Comparison of ENCODE assay signal across 33 cellular contexts in the genomic region with DNA sequence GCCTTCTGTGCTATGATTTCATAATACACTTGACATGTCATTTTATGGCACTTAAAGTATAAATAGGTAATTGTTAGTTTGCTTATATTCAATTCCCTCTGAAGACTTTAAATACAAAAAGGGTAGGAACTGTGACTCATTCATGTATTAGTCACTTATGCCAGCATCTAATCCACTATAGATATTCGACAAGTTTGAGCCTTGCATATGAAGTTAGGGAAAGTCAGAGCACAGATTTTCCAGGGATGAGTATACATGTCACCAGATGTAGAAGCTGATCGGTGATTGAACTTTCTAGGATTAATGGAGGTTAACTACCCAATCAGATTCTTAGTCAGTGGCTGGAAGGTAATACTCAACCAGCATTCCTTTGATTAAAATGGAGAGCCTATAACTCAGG.
DNase-seq lines count a peak whose midpoint lies in the region; ATAC-seq and TF ChIP-seq lines count a peak whose summit lies in the region.
"Had no signal": no experiment of that assay in that cellular context is flagged by ENCODE, and none has a peak within 500 bp of the region (broad histone marks: within the 10 kb centered on the region; RNA-seq: fewer than 3 reads in every experiment).

No MANE protein-coding gene starts in this region.

- no peak for ATAC-seq in GM21447 (IDR thresholded peaks at IDR 0.05; ENCODE audit: unreplicated experiment)
- ATAC-seq: A549; activated CD8-positive, alpha-beta memory T cell treated with anti-CD3 and anti-CD28 coated beads, Interleukin-2, amount 10 ng/mL, durations not matched to agents 7 days and 5 days; activated T-cell treated with anti-CD3 and anti-CD28 coated beads, Interleukin-2, amount 50 U/mL, for 72 hours; CD8-positive, alpha-beta T cell; HCT116; right cardiac atrium; WTC11 had no signal

- no peaks in the 10 kb centered on the region for H3K9me3 ChIP-seq in right atrium auricular region
- H3K9me3 ChIP-seq: A549, adrenal gland, colonic mucosa, transverse colon had no signal

- no peaks in the 10 kb centered on the region for H3K36me3 ChIP-seq in right atrium auricular region
- H3K36me3 ChIP-seq: adrenal gland, colonic mucosa, spleen, transverse colon had no signal

- no peak overlapping the region for H3K4me3 Mint-ChIP-seq in progenitor cell of endocrine pancreas (ENCODE audit: low read depth)
- H3K4me3 Mint-ChIP-seq: activated CD8-positive, alpha-beta memory T cell treated with anti-CD3 and anti-CD28 coated beads, Interleukin-2, amount 10 ng/mL, durations not matched to agents 7 days and 5 days; activated T-cell treated with anti-CD3 and anti-CD28 coated beads, Interleukin-2, amount 50 U/mL, for 72 hours; CD8-positive, alpha-beta T cell; immature natural killer cell; nephron; WTC11 had no signal

- no peaks in the 10 kb centered on the region for H3K27me3 Mint-ChIP-seq in progenitor cell of endocrine pancreas
- H3K27me3 Mint-ChIP-seq: activated CD8-positive, alpha-beta memory T cell treated with anti-CD3 and anti-CD28 coated beads, Interleukin-2, amount 10 ng/mL, durations not matched to agents 7 days and 5 days had no signal

- peaks cover 6% of the 10 kb centered on the region for H3K9me3 Mint-ChIP-seq in progenitor cell of endocrine pancreas (ENCODE audit: low read depth)
- H3K9me3 Mint-ChIP-seq: nephron had no signal

- H3K4me1 ChIP-seq in right atrium auricular region, result no peaks in the 10 kb centered on the region
- H3K4me1 ChIP-seq: A549, adrenal gland, colonic mucosa, transverse colon had no signal

- no peak overlapping the region for H3K4me3 ChIP-seq in right atrium auricular region
- H3K4me3 ChIP-seq: A549, adrenal gland, colonic mucosa, spleen, transverse colon had no signal

- no peak overlapping the region for H3K27ac ChIP-seq in right atrium auricular region
- H3K27ac ChIP-seq: A549, adrenal gland, colonic mucosa, HL-60, spleen, transverse colon had no signal

- H3K4me1 Mint-ChIP-seq in progenitor cell of endocrine pancreas (ENCODE audit: low read depth), result peaks cover 20% of the 10 kb centered on the region
- H3K4me1 Mint-ChIP-seq: activated CD8-positive, alpha-beta memory T cell treated with anti-CD3 and anti-CD28 coated beads, Interleukin-2, amount 10 ng/mL, durations not matched to agents 7 days and 5 days; immature natural killer cell had no signal

- DNase-seq in A172 (ENCODE audit: low spot score) (peak; percentile 53), HCEC 1CT (peak; percentile 83), SW480 (ENCODE audit: low spot score) (peak; percentile 23), foreskin melanocyte (peak; percentile 22), progenitor cell of endocrine pancreas (ENCODE audit: low spot score, unreplicated experiment) (no peak), superior temporal gyrus (ENCODE audit: extremely low spot score) (no peak), right atrium auricular region (ENCODE audit: low spot score) (no peak)
- DNase-seq: activated CD8-positive, alpha-beta memory T cell treated with anti-CD3 and anti-CD28 coated beads, Interleukin-2, amount 10 ng/mL, durations not matched to agents 7 days and 5 days; activated naive CD4-positive, alpha-beta T cell treated with Interleukin-2 at 50 U/mL for 16 hours; activated T-cell treated with anti-CD3 and anti-CD28 coated beads, Interleukin-2, amount 50 U/mL, for 72 hours; adrenal gland; CD8-positive, alpha-beta T cell; colonic mucosa; DMS 273 treated with DMSO at 0.1 percent for 48 hours; effector memory CD4-positive, alpha-beta T cell; hippocampal formation; immature natural killer cell; NCI-H1092; NCI-H1694 treated with DMSO at 0.1 percent for 48 hours; NCI-H2171 treated with DMSO at 0.1 percent for 48 hours; NCI-H510A treated with DMSO at 0.1 percent for 48 hours; right cardiac atrium; SHP77; spleen; stimulated activated CD4-positive, alpha-beta T cell treated with anti-CD3 and anti-CD28 coated beads, Interleukin-2, amount 100 ng/mL, for 48 hours; SW 1271; transverse colon had no signal

- no peaks in the 10 kb centered on the region for H3K27me3 ChIP-seq in right atrium auricular region
- H3K27me3 ChIP-seq: adrenal gland, colonic mucosa, spleen, transverse colon had no signal

- no peaks in the 10 kb centered on the region for H3K36me3 Mint-ChIP-seq in progenitor cell of endocrine pancreas (ENCODE audit: insufficient read depth)
- H3K36me3 Mint-ChIP-seq: activated CD8-positive, alpha-beta memory T cell treated with anti-CD3 and anti-CD28 coated beads, Interleukin-2, amount 10 ng/mL, durations not matched to agents 7 days and 5 days; CD8-positive, alpha-beta T cell; immature natural killer cell; WTC11 had no signal

- no peak for TF ChIP-seq CTCF in progenitor cell of endocrine pancreas (IDR thresholded peaks at IDR 0.05; ENCODE audit: unreplicated experiment)
- TF ChIP-seq CTCF in right atrium auricular region (IDR thresholded peaks at IDR 0.05), result no peak

- no peak overlapping the region for H3K27ac Mint-ChIP-seq in progenitor cell of endocrine pancreas
- H3K27ac Mint-ChIP-seq: activated CD8-positive, alpha-beta memory T cell treated with anti-CD3 and anti-CD28 coated beads, Interleukin-2, amount 10 ng/mL, durations not matched to agents 7 days and 5 days; activated T-cell treated with anti-CD3 and anti-CD28 coated beads, Interleukin-2, amount 50 U/mL, for 72 hours; CD8-positive, alpha-beta T cell; immature natural killer cell; nephron; WTC11 had no signal

Comparison
In these comparisons a context has a peak if more than half of its experiments do, and no peak if none do; other contexts are left out.
1. DNase-seq: peak in A172 (single experiment), HCEC 1CT (single experiment), SW480 (single experiment) and foreskin melanocyte (single experiment); none in progenitor cell of endocrine pancreas (single experiment), superior temporal gyrus (single experiment) and right atrium auricular region (single experiment).